ENCODE assay signal across 25 cellular contexts in the genomic region with DNA sequence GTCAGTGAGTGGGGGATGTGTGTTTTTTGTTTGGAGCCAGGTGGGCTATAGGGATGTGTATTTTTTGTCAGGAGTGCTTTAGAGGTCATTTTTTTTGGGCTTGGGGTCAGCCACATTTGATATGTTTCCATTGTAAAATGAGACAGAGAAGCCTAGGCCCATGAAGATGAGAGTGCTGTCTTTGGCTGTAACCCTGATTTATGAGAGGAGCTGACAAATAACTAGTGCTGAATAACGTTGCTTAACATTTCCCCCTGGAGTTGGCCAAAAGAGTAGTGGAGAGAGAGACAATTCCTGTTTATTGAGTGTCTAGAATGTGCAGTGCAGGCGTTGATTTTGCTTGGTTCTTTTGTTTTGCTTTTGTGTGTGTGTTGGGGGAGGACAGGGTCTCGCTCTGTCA.
"Had no signal": no experiment of that assay in that cellular context is flagged by ENCODE, and none has a peak within 500 bp of the region (broad histone marks: within the 10 kb centered on the region; RNA-seq: fewer than 3 reads in every experiment).

No MANE protein-coding gene starts in this region.

- H3K27me3 ChIP-seq: breast epithelium had no signal

- H3K9me3 Mint-ChIP-seq: activated CD4-positive, alpha-beta memory T cell treated with anti-CD3 and anti-CD28 coated beads for 36 hours; activated CD4-positive, alpha-beta T cell treated with anti-CD3 and anti-CD28 coated beads, Interleukin-2, amount 10 ng/mL, durations not matched to agents 7 days and 5 days; activated T-helper 17 cell treated with anti-CD3 and anti-CD28 coated beads, Interleukin-2, amount 50 U/mL, for 72 hours; IgD-negative memory B cell; T-cell had no signal

- DNase-seq: activated CD4-positive, alpha-beta memory T cell treated with anti-CD3 and anti-CD28 coated beads for 36 hours; activated CD4-positive, alpha-beta T cell treated with anti-CD3 and anti-CD28 coated beads, Interleukin-2, amount 10 ng/mL, durations not matched to agents 7 days and 5 days; activated CD4-positive, CD25-positive, alpha-beta regulatory T cell; activated CD8-positive, alpha-beta memory T cell treated with anti-CD3 and anti-CD28 coated beads for 24 hours; activated gamma-delta T cell treated with Interleukin-2 at 50 U/mL for 16 hours; activated naive CD4-positive, alpha-beta T cell treated with anti-CD3 and anti-CD28 coated beads, Interleukin-2, amount 50 U/mL, for 16 hours; activated T-cell treated with anti-CD3 and anti-CD28 coated beads, Interleukin-2, amount 50 U/mL, for 48 hours; aorta; caudate nucleus; NCI-H1105; NCI-H1436; NCI-H187; NCI-H2081; NCI-H446; NCI-H524 treated with DMSO at 0.1 percent for 48 hours; NK-92 treated with Interleukin-12 subunit alpha and Interleukin-12 subunit beta, amount 100 ng/mL, for 24 hours; OCI-M1; RPMI8226; T-cell had no signal

- H3K27me3 Mint-ChIP-seq: activated CD4-positive, alpha-beta memory T cell treated with anti-CD3 and anti-CD28 coated beads for 36 hours; activated T-helper 17 cell treated with anti-CD3 and anti-CD28 coated beads, Interleukin-2, amount 50 U/mL, for 72 hours; IgD-negative memory B cell; T-cell had no signal

- H3K9me3 ChIP-seq: breast epithelium had no signal

- H3K27ac Mint-ChIP-seq: activated CD4-positive, alpha-beta memory T cell treated with anti-CD3 and anti-CD28 coated beads for 36 hours; activated CD4-positive, alpha-beta T cell treated with anti-CD3 and anti-CD28 coated beads, Interleukin-2, amount 10 ng/mL, durations not matched to agents 7 days and 5 days; activated T-helper 17 cell treated with anti-CD3 and anti-CD28 coated beads, Interleukin-2, amount 50 U/mL, for 72 hours; IgD-negative memory B cell; T-cell had no signal

- H3K4me2 ChIP-seq: KMS-11 had no signal

- H3K9ac ChIP-seq: KMS-11 had no signal

- H3K4me1 ChIP-seq: breast epithelium had no signal

- H3K36me3 Mint-ChIP-seq: T-cell had no signal

- H3K36me3 ChIP-seq: breast epithelium had no signal

- H3K27ac ChIP-seq: breast epithelium, KMS-11, SK-N-MC, VCaP had no signal

- H3K4me3 ChIP-seq: breast epithelium, SK-N-MC had no signal

- H3K4me3 Mint-ChIP-seq: activated CD4-positive, alpha-beta memory T cell treated with anti-CD3 and anti-CD28 coated beads for 36 hours; activated CD4-positive, alpha-beta T cell treated with anti-CD3 and anti-CD28 coated beads, Interleukin-2, amount 10 ng/mL, durations not matched to agents 7 days and 5 days; activated T-helper 17 cell treated with anti-CD3 and anti-CD28 coated beads, Interleukin-2, amount 50 U/mL, for 72 hours; T-cell had no signal
